Comparison of ENCODE assay signal across 24 cellular contexts in the genomic region with DNA sequence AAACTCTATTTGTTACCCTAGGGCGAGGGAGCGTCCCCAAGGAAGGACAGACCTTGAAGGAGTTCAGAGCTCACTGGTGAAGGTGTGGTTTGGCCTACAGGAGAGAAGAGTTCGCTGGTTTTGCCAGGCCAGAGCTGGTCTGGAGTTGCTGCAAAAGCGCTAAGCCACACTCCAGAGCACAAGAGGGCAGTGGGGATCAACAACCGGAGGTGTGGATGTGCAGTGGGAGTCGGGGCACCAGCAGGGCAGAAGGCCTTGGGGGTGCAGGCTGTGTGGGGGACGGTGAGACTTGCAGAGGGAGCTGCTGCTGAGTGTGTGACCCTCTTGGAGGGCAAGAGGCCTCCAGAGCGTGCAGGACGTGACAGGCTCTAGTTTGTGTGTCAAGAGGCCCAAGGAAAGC.
"Had no signal": no experiment of that assay in that cellular context is flagged by ENCODE, and none has a peak within 500 bp of the region (broad histone marks: within the 10 kb centered on the region; RNA-seq: fewer than 3 reads in every experiment).

No MANE protein-coding gene starts in this region.

- H3K27ac ChIP-seq: body of pancreas, thyroid gland, VCaP had no signal

- ATAC-seq: activated CD8-positive, alpha-beta T cell treated with anti-CD3 and anti-CD28 coated beads, Interleukin-2, amount 10 ng/mL, durations not matched to agents 7 days and 5 days; activated naive CD8-positive, alpha-beta T cell treated with anti-CD3 and anti-CD28 coated beads, Interleukin-2, amount 50 U/mL, for 24 hours; body of pancreas; esophagus mucosa; sciatic nerve had no signal

- H3K27me3 ChIP-seq: body of pancreas, thyroid gland had no signal

- FAIRE-seq: frontal cortex had no signal

- H3K4me3 Mint-ChIP-seq: activated CD8-positive, alpha-beta T cell treated with anti-CD3 and anti-CD28 coated beads, Interleukin-2, amount 10 ng/mL, durations not matched to agents 7 days and 5 days; activated naive CD8-positive, alpha-beta T cell treated with anti-CD3 and anti-CD28 coated beads, Interleukin-2, amount 50 U/mL, for 24 hours; activated T-helper 1 cell treated with anti-CD3 and anti-CD28 coated beads, Interleukin-12 subunit alpha, Interleukin-12 subunit beta, Interleukin-2, Interleukin-4 antibody, amounts not matched to agents 30 ng/mL and 10 ng/mL and 1 ng/mL, durations not matched to agents 14 hours and 24 hours and 36 hours; dendritic cell treated with granulocyte-macrophage colony-stimulating factor and Interleukin-4, amounts not matched to agents 40 ng/mL and 50 ng/mL, for 4 days; nephron; T-helper 2 cell treated with Interferon-gamma antibody and Interleukin-4, amounts not matched to agents 5 μg/mL and 100 μg/mL, for 36 hours had no signal

- H3K27me3 Mint-ChIP-seq: activated naive CD8-positive, alpha-beta T cell treated with anti-CD3 and anti-CD28 coated beads, Interleukin-2, amount 50 U/mL, for 24 hours; dendritic cell treated with granulocyte-macrophage colony-stimulating factor and Interleukin-4, amounts not matched to agents 40 ng/mL and 50 ng/mL, for 4 days had no signal

- H3K9me3 Mint-ChIP-seq: activated naive CD8-positive, alpha-beta T cell treated with anti-CD3 and anti-CD28 coated beads, Interleukin-2, amount 50 U/mL, for 24 hours had no signal

- DNase-seq: activated CD4-positive, alpha-beta T cell treated with anti-CD3 and anti-CD28 coated beads for 1 hour; activated CD4-positive, alpha-beta T cell treated with anti-CD3 and anti-CD28 coated beads, Interleukin-2, amount 50 U/mL, for 1 hour; activated CD8-positive, alpha-beta T cell treated with anti-CD3 and anti-CD28 coated beads, Interleukin-2, amount 10 ng/mL, durations not matched to agents 7 days and 5 days; activated gamma-delta T cell; activated naive CD4-positive, alpha-beta T cell treated with anti-CD3 and anti-CD28 coated beads, Interleukin-2, amount 50 U/mL, for 16 hours; activated naive CD8-positive, alpha-beta T cell treated with anti-CD3 and anti-CD28 coated beads, Interleukin-2, amount 50 U/mL, for 24 hours; body of pancreas; caudate nucleus; effector memory CD4-positive, alpha-beta T cell; hippocampal formation; mesenchymal stem cell; nucleus accumbens; stimulated activated CD4-positive, alpha-beta T cell treated with anti-CD3 and anti-CD28 coated beads, Interleukin-15, amount 100 ng/mL, for 24 hours; stimulated activated naive CD4-positive, alpha-beta T cell had no signal

- H3K4me3 ChIP-seq: body of pancreas, smooth muscle cell, thyroid gland had no signal

- H3K4me1 ChIP-seq: body of pancreas had no signal

- H3K4me1 Mint-ChIP-seq: nephron had no signal

- H3K27ac Mint-ChIP-seq: activated CD8-positive, alpha-beta T cell treated with anti-CD3 and anti-CD28 coated beads, Interleukin-2, amount 10 ng/mL, durations not matched to agents 7 days and 5 days; activated naive CD8-positive, alpha-beta T cell treated with anti-CD3 and anti-CD28 coated beads, Interleukin-2, amount 50 U/mL, for 24 hours; activated T-helper 1 cell treated with anti-CD3 and anti-CD28 coated beads, Interleukin-12 subunit alpha, Interleukin-12 subunit beta, Interleukin-2, Interleukin-4 antibody, amounts not matched to agents 30 ng/mL and 10 ng/mL and 1 ng/mL, durations not matched to agents 14 hours and 24 hours and 36 hours; dendritic cell treated with granulocyte-macrophage colony-stimulating factor and Interleukin-4, amounts not matched to agents 40 ng/mL and 50 ng/mL, for 4 days; nephron; T-helper 2 cell treated with Interferon-gamma antibody and Interleukin-4, amounts not matched to agents 5 μg/mL and 100 μg/mL, for 36 hours had no signal

- H3K9me3 ChIP-seq: body of pancreas, thyroid gland had no signal

- H3K36me3 ChIP-seq: thyroid gland had no signal
